ENCODE assay signal across 2 cellular contexts in the genomic region with DNA sequence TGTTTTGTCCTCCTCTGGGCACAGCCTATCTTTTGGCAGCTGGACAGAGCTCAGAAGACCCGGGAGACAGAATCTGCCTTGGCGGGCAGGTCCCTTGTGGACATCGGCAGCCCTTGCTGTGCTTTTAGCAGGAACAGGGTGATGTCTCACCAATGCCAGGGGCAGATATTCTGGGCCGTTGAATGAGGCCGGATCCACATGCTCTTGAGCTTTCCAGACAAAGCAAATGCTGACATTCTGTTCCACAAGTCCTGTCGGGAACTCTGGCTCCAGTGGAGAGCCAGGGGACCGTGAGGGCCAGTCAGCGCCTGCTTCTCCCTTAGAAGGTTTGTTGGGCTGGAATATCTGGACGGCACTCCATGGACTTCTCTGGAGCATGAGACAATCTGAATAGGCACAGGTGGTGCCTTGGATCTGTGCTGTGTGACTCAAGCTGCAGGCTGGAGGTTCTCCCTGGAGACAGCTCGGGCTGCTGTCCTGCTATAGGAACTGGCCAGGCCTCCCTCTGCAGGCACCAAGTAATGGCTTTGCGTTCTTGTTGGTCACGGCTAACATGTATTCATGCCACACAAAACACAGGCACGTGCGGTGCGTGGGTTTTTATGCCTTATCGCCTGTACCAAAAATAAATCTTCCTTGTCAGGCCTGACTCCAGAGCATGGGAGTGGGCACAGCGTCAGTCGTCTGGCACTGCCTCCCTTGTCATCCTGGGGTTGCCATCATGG.
TF ChIP-seq lines count a peak whose summit lies in the region.

No MANE protein-coding gene starts in this region.

TF ChIP-seq in liver, 16 proteins besides CTCF, POLR2A, EP300 and RAD21 (continued from another document):
- TF ChIP-seq SP1 (IDR thresholded peaks at IDR 0.05) (no peak), MAX (IDR thresholded peaks at IDR 0.05) (peak; percentile 9)
TF ChIP-seq in liver: peak in this region for 3.

TF ChIP-seq in HepG2, 621 proteins besides CTCF, POLR2A, EP300 and RAD21 (continued from another document):
- no peak for TF ChIP-seq HNF1B (CRISPR knock-in tag; IDR thresholded peaks at IDR 0.05)
- TF ChIP-seq CAMTA2 (CRISPR knock-in tag; IDR thresholded peaks at IDR 0.05; ENCODE audit: borderline replicate concordance), result no peak
- TF ChIP-seq FOSL1 (CRISPR knock-in tag; IDR thresholded peaks at IDR 0.05; ENCODE audit: borderline replicate concordance), result no peak
- no peak for TF ChIP-seq ZFP36L2 (CRISPR knock-in tag; IDR thresholded peaks at IDR 0.05)
- no peak for TF ChIP-seq SAP130 (CRISPR knock-in tag; IDR thresholded peaks at IDR 0.05; ENCODE audit: low read depth)
- TF ChIP-seq ZNF569 (CRISPR knock-in tag; IDR thresholded peaks at IDR 0.05; ENCODE audit: borderline replicate concordance), result no peak
- no peak for TF ChIP-seq TBX2 (CRISPR knock-in tag; IDR thresholded peaks at IDR 0.05; ENCODE audit: borderline replicate concordance)
- TF ChIP-seq AGO2 (optimal IDR thresholded peaks at IDR 0.05; ENCODE audit: low read depth, low read length), result no peak
- no peak for TF ChIP-seq SNAPC5 (CRISPR knock-in tag; IDR thresholded peaks at IDR 0.05; ENCODE audit: borderline replicate concordance)
- no peak for TF ChIP-seq POLR2AphosphoS5 (IDR thresholded peaks at IDR 0.05; ENCODE audit: low read depth, low read length)
- no peak for TF ChIP-seq NRL (CRISPR knock-in tag; IDR thresholded peaks at IDR 0.05; ENCODE audit: borderline replicate concordance)
TF ChIP-seq in HepG2: peak in this region for 0.
